Comparison of ENCODE assay signal across 9 cellular contexts in genomic region chr12:118404876-118405521, GRCh38. TPM values are rescaled to one million over a fixed set of nuclear protein-coding genes. Genes with fewer than 3 reads are reported as not detected.
A peak's percentile ranks its signal among the peaks of the same experiment; 100 is the strongest.
DNase-seq lines count a peak whose midpoint lies in the region; ATAC-seq and TF ChIP-seq lines count a peak whose summit lies in the region.
"Had no signal": no experiment of that assay in that cellular context is flagged by ENCODE, and none has a peak within 500 bp of the region (broad histone marks: within the 10 kb centered on the region; RNA-seq: fewer than 3 reads in every experiment).

No MANE protein-coding gene starts in this region.

- DNase-seq in Caki2 (ENCODE audit: low read depth) (peak; percentile 53), HFFc6 (peak; percentile 68), NCI-H82 treated with DMSO at 0.1 percent for 48 hours (lab: John Stamatoyannopoulos, UW; ENCODE audit: unreplicated experiment) (peak; percentile 11), epithelial cell of proximal tubule (ENCODE audit: low read depth) (peak; percentile 12), suprapubic skin (ENCODE audit: low spot score in 2 of 2) (no peak)
- DNase-seq in activated CD8-positive, alpha-beta memory T cell treated with anti-CD3 and anti-CD28 coated beads for 48 hours (ENCODE audit: low read depth in 2 of 3, low spot score in 2 of 3) = peak in 2 of 3 experiments; percentile 5 to 9
- DNase-seq in naive thymus-derived CD8-positive, alpha-beta T cell = peak; percentile 2 to 67 (median 32)
- DNase-seq: activated naive CD8-positive, alpha-beta T cell treated with anti-CD3 and anti-CD28 coated beads, Interleukin-2, amount 10 ng/mL, durations not matched to agents 7 days and 5 days had no signal

- H3K36me3 ChIP-seq in suprapubic skin = peaks cover 84% of the 10 kb centered on the region

- H3K9me3 ChIP-seq in suprapubic skin = no peaks in the 10 kb centered on the region

- in situ Hi-C loops in Caki2 (cut with HindIII; ENCODE audit: low pct_unique_long_range_greater_than_20kb, low sequenced_read_pairs) = no loop called here

- 0 out of 2 replicates have a peak overlapping the region, but pooled peaks have one; percentile 7 for H3K27ac Mint-ChIP-seq in HFFc6
- H3K27ac Mint-ChIP-seq in naive thymus-derived CD8-positive, alpha-beta T cell = no peak overlapping the region
- H3K27ac Mint-ChIP-seq: activated naive CD8-positive, alpha-beta T cell treated with anti-CD3 and anti-CD28 coated beads, Interleukin-2, amount 10 ng/mL, durations not matched to agents 7 days and 5 days had no signal

- H3K9me3 Mint-ChIP-seq in HFFc6 = no peaks in the 10 kb centered on the region
- no peaks in the 10 kb centered on the region for H3K9me3 Mint-ChIP-seq in naive thymus-derived CD8-positive, alpha-beta T cell
- H3K9me3 Mint-ChIP-seq: activated naive CD8-positive, alpha-beta T cell treated with anti-CD3 and anti-CD28 coated beads, Interleukin-2, amount 10 ng/mL, durations not matched to agents 7 days and 5 days had no signal

- no peaks in the 10 kb centered on the region for H3K27me3 ChIP-seq in suprapubic skin

- POLR2A ChIA-PET in naive thymus-derived CD8-positive, alpha-beta T cell (lab: Charles Lee) = no interaction called here

- TF ChIP-seq POLR2A in suprapubic skin (IDR thresholded peaks at IDR 0.05) = no peak

- H3K4me1 ChIP-seq in suprapubic skin = no peaks in the 10 kb centered on the region

- no peaks in the 10 kb centered on the region for H3K27me3 Mint-ChIP-seq in HFFc6 (ENCODE audit: insufficient read depth)
- H3K27me3 Mint-ChIP-seq in naive thymus-derived CD8-positive, alpha-beta T cell = no peaks in the 10 kb centered on the region
- H3K27me3 Mint-ChIP-seq: activated naive CD8-positive, alpha-beta T cell treated with anti-CD3 and anti-CD28 coated beads, Interleukin-2, amount 10 ng/mL, durations not matched to agents 7 days and 5 days had no signal

- peak; percentile 96 for TF ChIP-seq CTCF in HFFc6 (IDR thresholded peaks at IDR 0.05)
- TF ChIP-seq CTCF in epithelial cell of proximal tubule (conservative IDR thresholded peaks at IDR 0.05; ENCODE audit: low read depth, low read length) = peak; percentile 81
- TF ChIP-seq CTCF in suprapubic skin (IDR thresholded peaks at IDR 0.05) = peak; percentile 41 to 51

- H3K4me3 Mint-ChIP-seq in HFFc6 = no peak overlapping the region; the same call in 1 of the 2 replicates
- H3K4me3 Mint-ChIP-seq in naive thymus-derived CD8-positive, alpha-beta T cell = no peak overlapping the region
- H3K4me3 Mint-ChIP-seq: activated naive CD8-positive, alpha-beta T cell treated with anti-CD3 and anti-CD28 coated beads, Interleukin-2, amount 10 ng/mL, durations not matched to agents 7 days and 5 days had no signal

- WGBS in suprapubic skin = 32% methylated on average over 4 of the region's 4 CpGs

- no peak overlapping the region for H3K4me3 ChIP-seq in epithelial cell of proximal tubule (ENCODE audit: low read depth, low read length)
- no peak overlapping the region for H3K4me3 ChIP-seq in suprapubic skin

- peak in 1 of 2 donors; percentile 52 for ATAC-seq in naive thymus-derived CD8-positive, alpha-beta T cell
- no peak for ATAC-seq in HG02973 (IDR thresholded peaks at IDR 0.05; ENCODE audit: unreplicated experiment)

- peaks cover 31% of the 10 kb centered on the region for H3K36me3 Mint-ChIP-seq in HFFc6 (ENCODE audit: low read depth)
- peaks cover 0 to 94% (median 22%) of the 10 kb centered on the region in 3 donors for H3K36me3 Mint-ChIP-seq in naive thymus-derived CD8-positive, alpha-beta T cell

- no peak overlapping the region for H3K27ac ChIP-seq in suprapubic skin

- peaks cover 44% of the 10 kb centered on the region for H3K4me1 Mint-ChIP-seq in HFFc6 (ENCODE audit: low read depth)
- H3K4me1 Mint-ChIP-seq in naive thymus-derived CD8-positive, alpha-beta T cell = no peaks in the 10 kb centered on the region
- H3K4me1 Mint-ChIP-seq: activated naive CD8-positive, alpha-beta T cell treated with anti-CD3 and anti-CD28 coated beads, Interleukin-2, amount 10 ng/mL, durations not matched to agents 7 days and 5 days had no signal

- TF ChIP-seq EP300 in suprapubic skin (IDR thresholded peaks at IDR 0.05) = no peak

RNA-seq across cellular contexts. Expression of gene SUDS3, which starts 28.6 kb away (rescaled TPM):
- 21.3 and 39.4 TPM in 2 replicates for total RNA-seq in Caki2 (2014; rRNA removed; shearing (Covaris generic); ENCODE audit: low replicate concordance)
- total RNA-seq in HFFc6 (2021; fragmentation: NEBNext Ultra II Directional; extraction: Animal tissue kit (Norgen Biotek cat#: 25700)) = 10 to 100 TPM; 20.5 to 23.4 (median 22.8) TPM
- total RNA-seq in epithelial cell of proximal tubule (25.9 and 27.3 TPM in 2 replicates), suprapubic skin (10 to 100 TPM; 37.7 to 66.3 (median 50.1) TPM)
- total RNA-seq in naive thymus-derived CD8-positive, alpha-beta T cell = 10 to 100 TPM; 29.8 to 31.7 TPM
- polyA plus RNA-seq in naive thymus-derived CD8-positive, alpha-beta T cell = 10 to 100 TPM; 10.7 to 13.9 (median 13.7) TPM

RNA-seq across cellular contexts. Expression of gene TAOK3, which starts 32.3 kb away (rescaled TPM):
- 6.5 and 8.5 TPM in 2 replicates for total RNA-seq in Caki2 (2014; rRNA removed; shearing (Covaris generic); ENCODE audit: low replicate concordance)
- total RNA-seq in HFFc6 (2021; fragmentation: NEBNext Ultra II Directional; extraction: Animal tissue kit (Norgen Biotek cat#: 25700)) = 10 to 100 TPM; 26.0 to 30.7 (median 28.0) TPM
- total RNA-seq in epithelial cell of proximal tubule (8.8 and 10.4 TPM in 2 replicates), suprapubic skin (10 to 100 TPM; 22.7 to 61.7 (median 38.8) TPM)
- total RNA-seq in naive thymus-derived CD8-positive, alpha-beta T cell = 10 to 100 TPM; 71.7 to 75.5 TPM
- 10 to 100 TPM; 71.6 to 86.4 (median 74.7) TPM for polyA plus RNA-seq in naive thymus-derived CD8-positive, alpha-beta T cell

Comparison
In these comparisons a context has a peak if more than half of its experiments do, and no peak if none do; other contexts are left out.
1. DNase-seq: peak in Caki2 (single experiment), HFFc6 (single experiment), NCI-H82 treated with DMSO at 0.1 percent for 48 hours (single experiment), activated CD8-positive, alpha-beta memory T cell treated with anti-CD3 and anti-CD28 coated beads for 48 hours (2 of 3), epithelial cell of proximal tubule (single experiment) and naive thymus-derived CD8-positive, alpha-beta T cell (10 of 10); none in suprapubic skin (0 of 2).
2. CTCF ChIP-seq: peak in every context shown above with its lines; median percentile 96 in HFFc6; 81 in epithelial cell of proximal tubule; 46 in suprapubic skin.